ENCODE assay signal across 8 cellular contexts in the genomic region with DNA sequence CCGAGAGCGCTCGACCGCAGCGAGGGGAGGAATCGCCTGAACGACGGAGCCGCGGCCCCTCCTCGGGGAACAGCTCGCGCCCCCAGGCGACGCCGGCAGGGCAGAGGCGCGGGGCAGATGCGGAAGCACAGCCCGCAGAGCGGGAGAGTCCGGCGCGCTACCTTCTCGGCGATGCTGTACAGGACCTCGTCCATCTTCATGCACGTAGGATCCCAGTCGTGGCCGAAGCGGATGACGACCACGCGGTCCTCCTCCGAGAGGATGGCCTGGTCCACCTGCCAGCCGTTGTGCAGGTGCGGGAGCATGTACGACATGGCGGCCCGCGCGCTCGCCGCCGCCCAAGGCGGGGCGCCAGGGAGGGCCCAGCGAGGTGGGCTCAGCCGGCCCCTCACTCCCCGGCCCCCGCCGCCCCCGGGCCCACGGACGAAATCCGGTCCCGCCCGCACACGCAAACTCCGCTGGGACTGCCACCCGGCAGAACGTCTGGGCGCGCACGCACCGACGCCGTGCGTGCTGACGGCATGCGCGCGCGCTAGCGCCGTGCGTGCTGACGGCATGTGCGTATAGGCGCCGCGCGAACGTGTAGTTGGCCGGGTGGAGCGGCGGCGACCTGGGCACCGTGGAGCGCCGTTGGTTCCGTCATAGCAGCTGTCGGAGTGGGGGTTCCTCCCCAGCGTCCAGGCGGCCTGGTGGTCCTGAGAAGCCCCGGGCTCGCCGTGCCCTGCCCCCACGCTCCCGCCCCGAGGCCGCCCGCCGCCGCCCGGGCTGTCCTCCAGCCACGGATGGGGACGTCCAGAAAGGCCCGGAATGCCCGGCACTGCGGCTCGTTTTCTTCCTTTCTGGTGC. TPM values are rescaled to one million over a fixed set of nuclear protein-coding genes. Genes with fewer than 3 reads are reported as not detected.
DNase-seq lines count a peak whose midpoint lies in the region; ATAC-seq and TF ChIP-seq lines count a peak whose summit lies in the region.

A gene with protein sequence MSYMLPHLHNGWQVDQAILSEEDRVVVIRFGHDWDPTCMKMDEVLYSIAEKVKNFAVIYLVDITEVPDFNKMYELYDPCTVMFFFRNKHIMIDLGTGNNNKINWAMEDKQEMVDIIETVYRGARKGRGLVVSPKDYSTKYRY (minus strand): TSS at position 485 of the 846 bp plus-strand sequence. CDS start 171 bp downstream, at position 314.

- H3K9me3 ChIP-seq in NT2/D1 (ENCODE audit: insufficient read depth, low read length) (no peaks in the 10 kb centered on the region), endocrine pancreas (ENCODE audit: control insufficient read depth, low read length) (no peaks in the 10 kb centered on the region), mesodermal cell (ENCODE audit: control insufficient read depth, low read length) (no peaks in the 10 kb centered on the region)

- H3K4me3 ChIP-seq in HL-60 (replicated peaks; ENCODE audit: insufficient read depth, low read length) (peak within 1 kb of the TSS; percentile 98), NT2/D1 (ENCODE audit: insufficient read length, low read depth) (peak within 1 kb of the TSS; percentile 99), endocrine pancreas (ENCODE audit: control insufficient read depth, insufficient read depth, low read length) (peak within 1 kb of the TSS; percentile 93), mesodermal cell (ENCODE audit: extremely low read depth, insufficient read depth, low read length, poor library complexity, severe bottlenecking) (peak within 1 kb of the TSS; percentile 82)

- H3K27ac Mint-ChIP-seq in activated CD8-positive, alpha-beta memory T cell treated with anti-CD3 and anti-CD28 coated beads, Interleukin-2, amount 10 ng/mL, durations not matched to agents 7 days and 5 days, result peak within 1 kb of the TSS; percentile 93

- H3K27ac ChIP-seq in HL-60 (replicated peaks) (peak within 1 kb of the TSS; percentile 80), mesodermal cell (ENCODE audit: low read depth, low read length, severe bottlenecking) (peak within 1 kb of the TSS; percentile 87)

- H3K36me3 ChIP-seq in NT2/D1 (ENCODE audit: insufficient read depth, insufficient read length, low read length) (peaks cover 37% of the 10 kb centered on the region), endocrine pancreas (ENCODE audit: control insufficient read depth, insufficient read depth, low read length) (no peaks in the 10 kb centered on the region), mesodermal cell (ENCODE audit: control insufficient read depth, insufficient read depth, low read length) (peaks cover 34% of the 10 kb centered on the region)

- H3K36me3 Mint-ChIP-seq in activated CD8-positive, alpha-beta memory T cell treated with anti-CD3 and anti-CD28 coated beads, Interleukin-2, amount 10 ng/mL, durations not matched to agents 7 days and 5 days, result peaks cover 22% of the 10 kb centered on the region

- TF ChIP-seq CTCF in HL-60 (IDR thresholded peaks at IDR 0.05; ENCODE audit: insufficient read depth, low read length), result peak; percentile 39

- peak within 1 kb of the TSS; percentile 87 for H3K4me3 Mint-ChIP-seq in activated CD8-positive, alpha-beta memory T cell treated with anti-CD3 and anti-CD28 coated beads, Interleukin-2, amount 10 ng/mL, durations not matched to agents 7 days and 5 days

- H3K4me1 ChIP-seq in NT2/D1 (ENCODE audit: insufficient read depth, insufficient read length) (peaks cover 3% of the 10 kb centered on the region), endocrine pancreas (ENCODE audit: control insufficient read depth, insufficient read depth, low read length) (peaks cover 11% of the 10 kb centered on the region), mesodermal cell (ENCODE audit: control insufficient read depth, insufficient read depth, low read length, poor library complexity, severe bottlenecking) (peaks cover 4% of the 10 kb centered on the region)

- WGBS in mesodermal cell (ENCODE audit: insufficient coverage in 2 of 2), 2 experiments, result 0% methylated on average over 90 to 103 of the region's 112 CpGs

- H3K9ac ChIP-seq in NT2/D1 (ENCODE audit: insufficient read length, low read depth) (peak within 1 kb of the TSS; percentile 94), endocrine pancreas (ENCODE audit: control insufficient read depth, insufficient read depth, low read length) (peak within 1 kb of the TSS; percentile 84)

- no peaks in the 10 kb centered on the region for H3K9me3 Mint-ChIP-seq in activated CD8-positive, alpha-beta memory T cell treated with anti-CD3 and anti-CD28 coated beads, Interleukin-2, amount 10 ng/mL, durations not matched to agents 7 days and 5 days (ENCODE audit: low read depth)

- no peaks in the 10 kb centered on the region for H3K27me3 Mint-ChIP-seq in activated CD8-positive, alpha-beta memory T cell treated with anti-CD3 and anti-CD28 coated beads, Interleukin-2, amount 10 ng/mL, durations not matched to agents 7 days and 5 days

- H3K4me1 Mint-ChIP-seq in activated CD8-positive, alpha-beta memory T cell treated with anti-CD3 and anti-CD28 coated beads, Interleukin-2, amount 10 ng/mL, durations not matched to agents 7 days and 5 days, result peaks cover 41% of the 10 kb centered on the region

- no peaks in the 10 kb centered on the region for H3K27me3 ChIP-seq in HL-60 (ENCODE audit: insufficient read depth, poor library complexity, severe bottlenecking)
- H3K27me3 ChIP-seq in NT2/D1 (ENCODE audit: insufficient read depth, insufficient read length), result no peaks in the 10 kb centered on the region
- H3K27me3 ChIP-seq in endocrine pancreas (ENCODE audit: control insufficient read depth, insufficient read depth, low read length), result no peaks in the 10 kb centered on the region

- CTCF ChIA-PET in activated CD8-positive, alpha-beta memory T cell treated with anti-CD3 and anti-CD28 coated beads, Interleukin-2, amount 10 ng/mL, durations not matched to agents 7 days and 5 days (lab: Charles Lee), result interaction anchor here (0.6 to 7.2 kb wide), 7 partner anchors 12 to 308 kb away, joined by 3 to 47 read pairs (median 4); a partner anchor contains a TSS

- peak; percentile 98 for ATAC-seq in GM19463 (IDR thresholded peaks at IDR 0.05; ENCODE audit: unreplicated experiment)
- peak; percentile 94 for ATAC-seq in activated CD8-positive, alpha-beta memory T cell treated with anti-CD3 and anti-CD28 coated beads, Interleukin-2, amount 10 ng/mL, durations not matched to agents 7 days and 5 days

- DNase-seq in COR-L47 (lab: John Stamatoyannopoulos, UW) (peak; percentile 93), HL-60 (ENCODE audit: low read depth in 1 of 2, low spot score in 1 of 2) (peak; percentile 91 to 97), NT2/D1 (ENCODE audit: low read depth, low spot score) (no peak)
- peak; percentile 89 for DNase-seq in activated CD8-positive, alpha-beta memory T cell treated with anti-CD3 and anti-CD28 coated beads, Interleukin-2, amount 10 ng/mL, durations not matched to agents 7 days and 5 days
- DNase-seq in stimulated activated CD8-positive, alpha-beta memory T cell treated with anti-CD3 and anti-CD28 coated beads, Interleukin-15, amount 100 ng/mL, for 4 hours (ENCODE audit: low read depth in 2 of 2), result peak; percentile 64 to 77

RNA-seq across cellular contexts. Expression of the gene that starts here (rescaled TPM):
- total RNA-seq in activated CD8-positive, alpha-beta memory T cell treated with anti-CD3 and anti-CD28 coated beads, Interleukin-2, amount 10 ng/mL, durations not matched to agents 7 days and 5 days, result 100 to 1,000 TPM; 140 to 151 TPM
- 130 TPM for polyA plus RNA-seq in mesodermal cell (2013, experiment 1 of 2)
- polyA plus RNA-seq in mesodermal cell (2013, experiment 2 of 2), result 113 TPM
